In genomic region chr13:66577358-66577757, GRCh38 we compare ENCODE assay signal across 25 cellular contexts.
"Had no signal": no experiment of that assay in that cellular context is flagged by ENCODE, and none has a peak within 500 bp of the region (broad histone marks: within the 10 kb centered on the region; RNA-seq: fewer than 3 reads in every experiment).

No MANE protein-coding gene starts in this region.

- H3K27ac ChIP-seq: brain microvascular endothelial cell, cardiac muscle cell had no signal

- H3K4me3 ChIP-seq: cardiac muscle cell had no signal

- ATAC-seq: activated CD8-positive, alpha-beta T cell treated with anti-CD3 and anti-CD28 coated beads for 36 hours; activated T-cell treated with anti-CD3 and anti-CD28 coated beads, Interleukin-2, amount 50 U/mL, for 72 hours; activated T-helper 17 cell treated with anti-CD3 and anti-CD28 coated beads, Interleukin-2, amount 50 U/mL, for 72 hours had no signal

- FAIRE-seq: TTC549 had no signal

- H3K27me3 ChIP-seq: brain microvascular endothelial cell, cardiac muscle cell had no signal

- H3K36me3 ChIP-seq: brain microvascular endothelial cell, cardiac muscle cell had no signal

- DNase-seq: activated CD4-positive, alpha-beta T cell treated with anti-CD3 and anti-CD28 coated beads, Interleukin-2, amount 10 ng/mL, durations not matched to agents 24 days and 14 days; activated CD4-positive, alpha-beta T cell treated with anti-CD3 and anti-CD28 coated beads, Interleukin-2, amount 50 U/mL, for 4 hours; activated CD8-positive, alpha-beta T cell treated with anti-CD3 and anti-CD28 coated beads for 36 hours; activated effector memory CD4-positive, alpha-beta T cell treated with anti-CD3 and anti-CD28 coated beads, Interleukin-2, amount 50 U/mL, for 16 hours; activated naive CD4-positive, alpha-beta T cell; activated naive CD4-positive, alpha-beta T cell treated with anti-CD3 and anti-CD28 coated beads, Interleukin-2, amount 50 U/mL, for 16 hours; activated naive CD8-positive, alpha-beta T cell treated with anti-CD3 and anti-CD28 coated beads for 36 hours; activated T-cell treated with anti-CD3 and anti-CD28 coated beads, Interleukin-2, amount 50 U/mL, for 1 hour; activated T-cell treated with anti-CD3 and anti-CD28 coated beads, Interleukin-2, amount 50 U/mL, for 72 hours; amniotic stem cell; aorta; brain microvascular endothelial cell; NCI-H1105; NCI-H1417 treated with DMSO at 0.1 percent for 48 hours; NCI-H187 treated with DMSO at 0.1 percent for 48 hours; NCI-H2081; NCI-H2171 treated with DMSO at 0.1 percent for 48 hours; NCI-H2227 treated with DMSO at 0.1 percent for 48 hours; NCI-H446 treated with DMSO at 0.1 percent for 48 hours; NCI-H524; OCI-M1; Right ventricle myocardium superior had no signal
